ENCODE assay signal across 2 cellular contexts in the genomic region with DNA sequence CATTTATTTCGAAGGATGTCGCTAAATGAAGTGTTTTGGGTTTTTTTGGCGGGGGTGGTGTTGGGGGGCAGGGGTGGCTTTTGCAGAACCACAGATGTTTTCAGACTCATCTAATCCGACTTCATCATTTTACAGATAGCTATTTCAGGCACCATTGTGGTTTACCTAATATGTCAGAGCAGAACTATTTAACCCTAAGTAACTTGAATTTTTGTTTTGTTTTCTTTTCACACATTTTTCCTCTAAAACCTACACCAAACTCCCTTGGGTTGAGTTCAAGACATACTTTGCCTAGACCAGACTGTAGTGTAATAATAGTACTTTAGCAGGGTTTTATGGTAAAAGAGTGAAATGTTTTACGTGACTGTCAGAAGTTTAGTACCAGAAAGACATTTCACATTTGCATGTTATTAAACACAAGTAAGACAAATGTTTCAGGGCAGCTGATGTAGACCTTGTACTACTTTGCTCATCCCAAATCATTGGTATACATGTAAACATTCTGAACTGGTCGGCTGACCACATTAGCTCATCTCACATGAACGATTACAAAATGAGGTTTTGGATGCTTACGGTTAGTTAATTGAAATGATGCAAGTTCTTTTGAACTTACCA.
TF ChIP-seq lines count a peak whose summit lies in the region.

No MANE protein-coding gene starts in this region.

TF ChIP-seq in SK-N-SH, 30 proteins besides CTCF, POLR2A, EP300 and RAD21:
- TF ChIP-seq MEF2A (IDR thresholded peaks at IDR 0.05; ENCODE audit: borderline replicate concordance, low read depth), result peak; percentile 45; the same call in 1 of the 2 replicates
- TF ChIP-seq CHD2 (IDR thresholded peaks at IDR 0.05; ENCODE audit: low read length, partially characterized antibody), result no peak
- TF ChIP-seq, protein P1, sequence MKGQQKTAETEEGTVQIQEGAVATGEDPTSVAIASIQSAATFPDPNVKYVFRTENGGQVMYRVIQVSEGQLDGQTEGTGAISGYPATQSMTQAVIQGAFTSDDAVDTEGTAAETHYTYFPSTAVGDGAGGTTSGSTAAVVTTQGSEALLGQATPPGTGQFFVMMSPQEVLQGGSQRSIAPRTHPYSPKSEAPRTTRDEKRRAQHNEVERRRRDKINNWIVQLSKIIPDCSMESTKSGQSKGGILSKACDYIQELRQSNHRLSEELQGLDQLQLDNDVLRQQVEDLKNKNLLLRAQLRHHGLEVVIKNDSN (IDR thresholded peaks at IDR 0.05; ENCODE audit: borderline replicate concordance, low read depth), result no peak
- TF ChIP-seq, protein P2, sequence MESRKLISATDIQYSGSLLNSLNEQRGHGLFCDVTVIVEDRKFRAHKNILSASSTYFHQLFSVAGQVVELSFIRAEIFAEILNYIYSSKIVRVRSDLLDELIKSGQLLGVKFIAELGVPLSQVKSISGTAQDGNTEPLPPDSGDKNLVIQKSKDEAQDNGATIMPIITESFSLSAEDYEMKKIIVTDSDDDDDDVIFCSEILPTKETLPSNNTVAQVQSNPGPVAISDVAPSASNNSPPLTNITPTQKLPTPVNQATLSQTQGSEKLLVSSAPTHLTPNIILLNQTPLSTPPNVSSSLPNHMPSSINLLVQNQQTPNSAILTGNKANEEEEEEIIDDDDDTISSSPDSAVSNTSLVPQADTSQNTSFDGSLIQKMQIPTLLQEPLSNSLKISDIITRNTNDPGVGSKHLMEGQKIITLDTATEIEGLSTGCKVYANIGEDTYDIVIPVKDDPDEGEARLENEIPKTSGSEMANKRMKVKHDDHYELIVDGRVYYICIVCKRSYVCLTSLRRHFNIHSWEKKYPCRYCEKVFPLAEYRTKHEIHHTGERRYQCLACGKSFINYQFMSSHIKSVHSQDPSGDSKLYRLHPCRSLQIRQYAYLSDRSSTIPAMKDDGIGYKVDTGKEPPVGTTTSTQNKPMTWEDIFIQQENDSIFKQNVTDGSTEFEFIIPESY (IDR thresholded peaks at IDR 0.05; ENCODE audit: borderline replicate concordance, low read depth), result no peak

TF ChIP-seq in SK-N-SH treated with all-trans-retinoic acid at 6 μM for 48 hours, 23 proteins besides CTCF, POLR2A, EP300 and RAD21:
- TF ChIP-seq ZNF8 (CRISPR knock-in tag; IDR thresholded peaks at IDR 0.05) (no peak), CSDC2 (CRISPR knock-in tag; IDR thresholded peaks at IDR 0.05) (no peak), ARNTL (CRISPR knock-in tag; IDR thresholded peaks at IDR 0.05; ENCODE audit: borderline replicate concordance, low read depth) (no peak), ZC3H10 (CRISPR knock-in tag; IDR thresholded peaks at IDR 0.05) (no peak), ZNF70 (CRISPR knock-in tag; IDR thresholded peaks at IDR 0.05) (no peak), BACH2 (CRISPR knock-in tag; IDR thresholded peaks at IDR 0.05; ENCODE audit: borderline replicate concordance) (no peak)
- TF ChIP-seq, protein P3, sequence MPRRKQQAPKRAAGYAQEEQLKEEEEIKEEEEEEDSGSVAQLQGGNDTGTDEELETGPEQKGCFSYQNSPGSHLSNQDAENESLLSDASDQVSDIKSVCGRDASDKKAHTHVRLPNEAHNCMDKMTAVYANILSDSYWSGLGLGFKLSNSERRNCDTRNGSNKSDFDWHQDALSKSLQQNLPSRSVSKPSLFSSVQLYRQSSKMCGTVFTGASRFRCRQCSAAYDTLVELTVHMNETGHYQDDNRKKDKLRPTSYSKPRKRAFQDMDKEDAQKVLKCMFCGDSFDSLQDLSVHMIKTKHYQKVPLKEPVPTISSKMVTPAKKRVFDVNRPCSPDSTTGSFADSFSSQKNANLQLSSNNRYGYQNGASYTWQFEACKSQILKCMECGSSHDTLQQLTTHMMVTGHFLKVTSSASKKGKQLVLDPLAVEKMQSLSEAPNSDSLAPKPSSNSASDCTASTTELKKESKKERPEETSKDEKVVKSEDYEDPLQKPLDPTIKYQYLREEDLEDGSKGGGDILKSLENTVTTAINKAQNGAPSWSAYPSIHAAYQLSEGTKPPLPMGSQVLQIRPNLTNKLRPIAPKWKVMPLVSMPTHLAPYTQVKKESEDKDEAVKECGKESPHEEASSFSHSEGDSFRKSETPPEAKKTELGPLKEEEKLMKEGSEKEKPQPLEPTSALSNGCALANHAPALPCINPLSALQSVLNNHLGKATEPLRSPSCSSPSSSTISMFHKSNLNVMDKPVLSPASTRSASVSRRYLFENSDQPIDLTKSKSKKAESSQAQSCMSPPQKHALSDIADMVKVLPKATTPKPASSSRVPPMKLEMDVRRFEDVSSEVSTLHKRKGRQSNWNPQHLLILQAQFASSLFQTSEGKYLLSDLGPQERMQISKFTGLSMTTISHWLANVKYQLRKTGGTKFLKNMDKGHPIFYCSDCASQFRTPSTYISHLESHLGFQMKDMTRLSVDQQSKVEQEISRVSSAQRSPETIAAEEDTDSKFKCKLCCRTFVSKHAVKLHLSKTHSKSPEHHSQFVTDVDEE (CRISPR knock-in tag; IDR thresholded peaks at IDR 0.05), result no peak
